ENCODE assay signal across 16 cellular contexts in the genomic region with DNA sequence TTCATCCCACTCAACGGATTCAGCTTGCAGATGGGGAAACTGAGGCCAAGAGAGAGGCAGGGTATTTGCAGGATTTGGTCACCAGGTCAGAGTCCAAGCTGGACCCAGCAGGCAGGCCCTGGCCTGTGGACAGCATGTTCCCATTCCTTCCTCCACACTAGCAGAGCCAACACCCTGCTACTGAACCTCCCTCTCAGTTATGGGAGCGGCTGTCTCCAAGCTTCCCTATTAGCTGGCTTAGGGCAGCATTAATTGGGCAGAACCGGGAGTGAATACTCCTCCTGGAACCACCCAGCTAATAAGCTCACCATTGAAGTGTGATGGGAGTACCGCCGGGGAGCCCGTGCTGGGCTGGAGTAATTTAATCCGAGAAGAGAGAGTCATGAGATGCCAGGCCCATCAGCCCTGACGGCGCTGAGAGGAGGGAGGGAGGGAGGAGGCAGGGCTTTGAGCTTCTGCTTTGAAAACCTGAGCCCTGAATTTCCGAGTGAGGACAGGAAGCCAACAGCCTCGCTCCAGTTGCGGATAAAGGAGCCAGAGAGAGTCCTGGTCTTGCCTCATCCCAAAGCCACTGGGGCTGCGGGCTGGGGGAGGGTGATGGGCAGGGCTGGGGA. TPM values are rescaled to one million over a fixed set of nuclear protein-coding genes. Genes with fewer than 3 reads are reported as not detected.
A peak's percentile ranks its signal among the peaks of the same experiment; 100 is the strongest.
DNase-seq lines count a peak whose midpoint lies in the region; ATAC-seq, FAIRE-seq and TF ChIP-seq lines count a peak whose summit lies in the region.
"Had no signal": no experiment of that assay in that cellular context is flagged by ENCODE, and none has a peak within 500 bp of the region (broad histone marks: within the 10 kb centered on the region; RNA-seq: fewer than 3 reads in every experiment).

No MANE protein-coding gene starts in this region.

- DNase-seq in NCI-H748 (lab: John Stamatoyannopoulos, UW; ENCODE audit: unreplicated experiment) (peak; percentile 13), NCI-H748 treated with DMSO at 0.1 percent for 48 hours (lab: John Stamatoyannopoulos, UW) (no peak), WTC11 (ENCODE audit: low spot score) (no peak), iris pigment epithelial cell (ENCODE audit: low read depth) (peak; percentile 36), urothelium cell line (ENCODE audit: low spot score) (no peak), activated gamma-delta T cell treated with Interleukin-2 at 50 U/mL for 16 hours (no peak), Ammon's horn (ENCODE audit: low spot score) (no peak), DMS53 treated with DMSO at 0.1 percent for 48 hours (lab: John Stamatoyannopoulos, UW; ENCODE audit: unreplicated experiment) (no peak)
- DNase-seq: activated T-cell treated with anti-CD3 and anti-CD28 coated beads, Interleukin-2, amount 50 U/mL, for 4 hours; foreskin melanocyte; naive thymus-derived CD8-positive, alpha-beta T cell; NCI-H345; RPMI8226 had no signal

- no peak overlapping the region for H3K4me3 Mint-ChIP-seq in WTC11
- H3K4me3 Mint-ChIP-seq: activated T-cell treated with anti-CD3 and anti-CD28 coated beads, Interleukin-2, amount 50 U/mL, for 4 hours; naive thymus-derived CD8-positive, alpha-beta T cell had no signal

- POLR2A ChIA-PET in WTC11 (lab: Charles Lee): no interaction called here

- TF ChIP-seq CTCF in WTC11 (IDR thresholded peaks at IDR 0.05): no peak

- peak; percentile 47 for ATAC-seq in WTC11
- ATAC-seq: A549; activated CD4-positive, CD25-positive, alpha-beta regulatory T cell treated with anti-CD3 and anti-CD28 coated beads, Interleukin-2, amount 50 U/mL, for 24 hours; activated T-cell treated with anti-CD3 and anti-CD28 coated beads, Interleukin-2, amount 50 U/mL, for 4 hours; naive thymus-derived CD8-positive, alpha-beta T cell had no signal

- peaks cover 11% of the 10 kb centered on the region for H3K36me3 Mint-ChIP-seq in WTC11

- H3K4me1 Mint-ChIP-seq in WTC11: no peaks in the 10 kb centered on the region

- H3K27me3 Mint-ChIP-seq in WTC11 (ENCODE audit: low read depth): no peaks in the 10 kb centered on the region; the same call in 1 of the 2 replicates

- CTCF ChIA-PET in WTC11 (lab: Charles Lee): interaction anchor here (1.0 to 3.4 kb wide), 5 partner anchors 10 to 206 kb away, joined by 3 to 12 read pairs (median 6); no protein-coding TSS in a partner anchor

- H3K9me3 Mint-ChIP-seq in WTC11: peaks cover 17% of the 10 kb centered on the region

- peak; percentile 42 for FAIRE-seq in urothelium cell line (lab: Jason Lieb, UNC)
- FAIRE-seq: A549 had no signal

- no peak overlapping the region for H3K27ac Mint-ChIP-seq in WTC11
- H3K27ac Mint-ChIP-seq: naive thymus-derived CD8-positive, alpha-beta T cell had no signal

TF ChIP-seq in WTC11, 78 proteins besides CTCF, POLR2A, EP300 and RAD21 (continues in another document):
- TF ChIP-seq, protein P1, sequence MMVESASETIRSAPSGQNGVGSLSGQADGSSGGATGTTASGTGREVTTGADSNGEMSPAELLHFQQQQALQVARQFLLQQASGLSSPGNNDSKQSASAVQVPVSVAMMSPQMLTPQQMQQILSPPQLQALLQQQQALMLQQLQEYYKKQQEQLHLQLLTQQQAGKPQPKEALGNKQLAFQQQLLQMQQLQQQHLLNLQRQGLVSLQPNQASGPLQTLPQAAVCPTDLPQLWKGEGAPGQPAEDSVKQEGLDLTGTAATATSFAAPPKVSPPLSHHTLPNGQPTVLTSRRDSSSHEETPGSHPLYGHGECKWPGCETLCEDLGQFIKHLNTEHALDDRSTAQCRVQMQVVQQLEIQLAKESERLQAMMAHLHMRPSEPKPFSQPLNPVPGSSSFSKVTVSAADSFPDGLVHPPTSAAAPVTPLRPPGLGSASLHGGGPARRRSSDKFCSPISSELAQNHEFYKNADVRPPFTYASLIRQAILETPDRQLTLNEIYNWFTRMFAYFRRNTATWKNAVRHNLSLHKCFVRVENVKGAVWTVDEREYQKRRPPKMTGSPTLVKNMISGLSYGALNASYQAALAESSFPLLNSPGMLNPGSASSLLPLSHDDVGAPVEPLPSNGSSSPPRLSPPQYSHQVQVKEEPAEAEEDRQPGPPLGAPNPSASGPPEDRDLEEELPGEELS (CRISPR knock-in tag; IDR thresholded peaks at IDR 0.05): no peak
- TF ChIP-seq, protein P2, sequence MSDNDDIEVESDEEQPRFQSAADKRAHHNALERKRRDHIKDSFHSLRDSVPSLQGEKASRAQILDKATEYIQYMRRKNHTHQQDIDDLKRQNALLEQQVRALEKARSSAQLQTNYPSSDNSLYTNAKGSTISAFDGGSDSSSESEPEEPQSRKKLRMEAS (CRISPR knock-in tag; IDR thresholded peaks at IDR 0.05): no peak
- TF ChIP-seq TEAD4 (CRISPR knock-in tag; IDR thresholded peaks at IDR 0.05): no peak
- TF ChIP-seq NR1H2 (CRISPR knock-in tag; IDR thresholded peaks at IDR 0.05): no peak
- TF ChIP-seq, protein P3, sequence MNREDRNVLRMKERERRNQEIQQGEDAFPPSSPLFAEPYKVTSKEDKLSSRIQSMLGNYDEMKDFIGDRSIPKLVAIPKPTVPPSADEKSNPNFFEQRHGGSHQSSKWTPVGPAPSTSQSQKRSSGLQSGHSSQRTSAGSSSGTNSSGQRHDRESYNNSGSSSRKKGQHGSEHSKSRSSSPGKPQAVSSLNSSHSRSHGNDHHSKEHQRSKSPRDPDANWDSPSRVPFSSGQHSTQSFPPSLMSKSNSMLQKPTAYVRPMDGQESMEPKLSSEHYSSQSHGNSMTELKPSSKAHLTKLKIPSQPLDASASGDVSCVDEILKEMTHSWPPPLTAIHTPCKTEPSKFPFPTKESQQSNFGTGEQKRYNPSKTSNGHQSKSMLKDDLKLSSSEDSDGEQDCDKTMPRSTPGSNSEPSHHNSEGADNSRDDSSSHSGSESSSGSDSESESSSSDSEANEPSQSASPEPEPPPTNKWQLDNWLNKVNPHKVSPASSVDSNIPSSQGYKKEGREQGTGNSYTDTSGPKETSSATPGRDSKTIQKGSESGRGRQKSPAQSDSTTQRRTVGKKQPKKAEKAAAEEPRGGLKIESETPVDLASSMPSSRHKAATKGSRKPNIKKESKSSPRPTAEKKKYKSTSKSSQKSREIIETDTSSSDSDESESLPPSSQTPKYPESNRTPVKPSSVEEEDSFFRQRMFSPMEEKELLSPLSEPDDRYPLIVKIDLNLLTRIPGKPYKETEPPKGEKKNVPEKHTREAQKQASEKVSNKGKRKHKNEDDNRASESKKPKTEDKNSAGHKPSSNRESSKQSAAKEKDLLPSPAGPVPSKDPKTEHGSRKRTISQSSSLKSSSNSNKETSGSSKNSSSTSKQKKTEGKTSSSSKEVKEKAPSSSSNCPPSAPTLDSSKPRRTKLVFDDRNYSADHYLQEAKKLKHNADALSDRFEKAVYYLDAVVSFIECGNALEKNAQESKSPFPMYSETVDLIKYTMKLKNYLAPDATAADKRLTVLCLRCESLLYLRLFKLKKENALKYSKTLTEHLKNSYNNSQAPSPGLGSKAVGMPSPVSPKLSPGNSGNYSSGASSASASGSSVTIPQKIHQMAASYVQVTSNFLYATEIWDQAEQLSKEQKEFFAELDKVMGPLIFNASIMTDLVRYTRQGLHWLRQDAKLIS (CRISPR knock-in tag; IDR thresholded peaks at IDR 0.05; ENCODE audit: borderline replicate concordance): no peak
- TF ChIP-seq TEAD1 (CRISPR knock-in tag; IDR thresholded peaks at IDR 0.05): no peak
- TF ChIP-seq, protein P4, sequence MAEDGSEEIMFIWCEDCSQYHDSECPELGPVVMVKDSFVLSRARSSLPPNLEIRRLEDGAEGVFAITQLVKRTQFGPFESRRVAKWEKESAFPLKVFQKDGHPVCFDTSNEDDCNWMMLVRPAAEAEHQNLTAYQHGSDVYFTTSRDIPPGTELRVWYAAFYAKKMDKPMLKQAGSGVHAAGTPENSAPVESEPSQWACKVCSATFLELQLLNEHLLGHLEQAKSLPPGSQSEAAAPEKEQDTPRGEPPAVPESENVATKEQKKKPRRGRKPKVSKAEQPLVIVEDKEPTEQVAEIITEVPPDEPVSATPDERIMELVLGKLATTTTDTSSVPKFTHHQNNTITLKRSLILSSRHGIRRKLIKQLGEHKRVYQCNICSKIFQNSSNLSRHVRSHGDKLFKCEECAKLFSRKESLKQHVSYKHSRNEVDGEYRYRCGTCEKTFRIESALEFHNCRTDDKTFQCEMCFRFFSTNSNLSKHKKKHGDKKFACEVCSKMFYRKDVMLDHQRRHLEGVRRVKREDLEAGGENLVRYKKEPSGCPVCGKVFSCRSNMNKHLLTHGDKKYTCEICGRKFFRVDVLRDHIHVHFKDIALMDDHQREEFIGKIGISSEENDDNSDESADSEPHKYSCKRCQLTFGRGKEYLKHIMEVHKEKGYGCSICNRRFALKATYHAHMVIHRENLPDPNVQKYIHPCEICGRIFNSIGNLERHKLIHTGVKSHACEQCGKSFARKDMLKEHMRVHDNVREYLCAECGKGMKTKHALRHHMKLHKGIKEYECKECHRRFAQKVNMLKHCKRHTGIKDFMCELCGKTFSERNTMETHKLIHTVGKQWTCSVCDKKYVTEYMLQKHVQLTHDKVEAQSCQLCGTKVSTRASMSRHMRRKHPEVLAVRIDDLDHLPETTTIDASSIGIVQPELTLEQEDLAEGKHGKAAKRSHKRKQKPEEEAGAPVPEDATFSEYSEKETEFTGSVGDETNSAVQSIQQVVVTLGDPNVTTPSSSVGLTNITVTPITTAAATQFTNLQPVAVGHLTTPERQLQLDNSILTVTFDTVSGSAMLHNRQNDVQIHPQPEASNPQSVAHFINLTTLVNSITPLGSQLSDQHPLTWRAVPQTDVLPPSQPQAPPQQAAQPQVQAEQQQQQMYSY (CRISPR knock-in tag; IDR thresholded peaks at IDR 0.05): no peak
- no peak for TF ChIP-seq ZNF263 (CRISPR knock-in tag; IDR thresholded peaks at IDR 0.05; ENCODE audit: low read depth)
- TF ChIP-seq, protein P5, sequence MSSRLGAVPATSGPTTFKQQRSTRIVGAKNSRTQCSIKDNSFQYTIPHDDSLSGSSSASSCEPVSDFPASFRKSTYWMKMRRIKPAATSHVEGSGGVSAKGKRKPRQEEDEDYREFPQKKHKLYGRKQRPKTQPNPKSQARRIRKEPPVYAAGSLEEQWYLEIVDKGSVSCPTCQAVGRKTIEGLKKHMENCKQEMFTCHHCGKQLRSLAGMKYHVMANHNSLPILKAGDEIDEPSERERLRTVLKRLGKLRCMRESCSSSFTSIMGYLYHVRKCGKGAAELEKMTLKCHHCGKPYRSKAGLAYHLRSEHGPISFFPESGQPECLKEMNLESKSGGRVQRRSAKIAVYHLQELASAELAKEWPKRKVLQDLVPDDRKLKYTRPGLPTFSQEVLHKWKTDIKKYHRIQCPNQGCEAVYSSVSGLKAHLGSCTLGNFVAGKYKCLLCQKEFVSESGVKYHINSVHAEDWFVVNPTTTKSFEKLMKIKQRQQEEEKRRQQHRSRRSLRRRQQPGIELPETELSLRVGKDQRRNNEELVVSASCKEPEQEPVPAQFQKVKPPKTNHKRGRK (CRISPR knock-in tag; IDR thresholded peaks at IDR 0.05; ENCODE audit: borderline replicate concordance): no peak

RNA-seq across cellular contexts. Expression of a gene that starts 31.9 kb away (rescaled TPM):
- total RNA-seq in WTC11 (2021): 4.1 to 4.6 TPM (median 4.4 TPM) in 3 replicates
- total RNA-seq: M059J; naive thymus-derived CD8-positive, alpha-beta T cell had no signal

Comparison
In these comparisons a context has a peak if more than half of its experiments do, and no peak if none do; other contexts are left out.
1. DNase-seq: peak in NCI-H748 (single experiment) and iris pigment epithelial cell (single experiment); none in NCI-H748 treated with DMSO at 0.1 percent for 48 hours (single experiment), WTC11 (single experiment), urothelium cell line (single experiment), activated gamma-delta T cell treated with Interleukin-2 at 50 U/mL for 16 hours (single experiment), Ammon's horn (single experiment) and DMS53 treated with DMSO at 0.1 percent for 48 hours (single experiment).